In genomic region chr1:17335821-17336718, GRCh38 we compare ENCODE assay signal across 8 cellular contexts. TPM values are rescaled to one million over a fixed set of nuclear protein-coding genes. Genes with fewer than 3 reads are reported as not detected.
DNase-seq lines count a peak whose midpoint lies in the region; ATAC-seq, FAIRE-seq and TF ChIP-seq lines count a peak whose summit lies in the region.

No MANE protein-coding gene starts in this region.

- ATAC-seq in T-helper 17 cell (no peak), HG03354 (IDR thresholded peaks at IDR 0.05; ENCODE audit: poor library complexity, severe bottlenecking, unreplicated experiment) (no peak), HG03108 (IDR thresholded peaks at IDR 0.05; ENCODE audit: unreplicated experiment) (no peak)

- H3K27me3 Mint-ChIP-seq in T-helper 17 cell (peaks cover 59% of the 10 kb centered on the region), astrocyte (ENCODE audit: low read depth, unreplicated experiment) (peaks cover 45% of the 10 kb centered on the region)

- peak; percentile 29 for DNase-seq in GDM1 (lab: John Stamatoyannopoulos, UW)
- DNase-seq in MV-4-11 (lab: John Stamatoyannopoulos, UW): peak; percentile 11
- peak in 2 of 3 donors; percentile 36 to 59 for DNase-seq in T-helper 17 cell
- DNase-seq in astrocyte (ENCODE audit: low read depth): peak; percentile 19
- DNase-seq in iPS DF 4.7 (ENCODE audit: extremely low read depth, low spot score): peak; percentile 30
- peak; percentile 17 for DNase-seq in smooth muscle cell of the brain vasculature (ENCODE audit: low read depth, low spot score)

- no peaks in the 10 kb centered on the region for H4K20me1 ChIP-seq in astrocyte (ENCODE audit: insufficient read depth, low read length)

- H3K36me3 Mint-ChIP-seq in T-helper 17 cell (ENCODE audit: low read depth) (peaks cover 7% of the 10 kb centered on the region), astrocyte (ENCODE audit: low read depth, unreplicated experiment) (peaks cover 2% of the 10 kb centered on the region)

- no peak for FAIRE-seq in astrocyte (lab: Jason Lieb, UNC)

- H3K4me1 Mint-ChIP-seq in T-helper 17 cell (no peaks in the 10 kb centered on the region), astrocyte (ENCODE audit: low read depth, unreplicated experiment) (peaks cover 7% of the 10 kb centered on the region)

- no peaks in the 10 kb centered on the region for H3K36me3 ChIP-seq in astrocyte (ENCODE audit: insufficient read depth, low read length)

- no peak overlapping the region for H3K9ac ChIP-seq in astrocyte (ENCODE audit: low read length)

- H2AFZ ChIP-seq in astrocyte (ENCODE audit: low read depth, low read length): no peak overlapping the region

- no peak overlapping the region for H3K27ac Mint-ChIP-seq in T-helper 17 cell
- no peak overlapping the region for H3K27ac Mint-ChIP-seq in astrocyte (ENCODE audit: unreplicated experiment)

- TF ChIP-seq CTCF in astrocyte (IDR thresholded peaks at IDR 0.05; ENCODE audit: insufficient read depth, low read depth, low read length): peak; percentile 92

- H3K4me1 ChIP-seq in astrocyte (ENCODE audit: insufficient read depth, low read length): no peaks in the 10 kb centered on the region

- H3K9me3 Mint-ChIP-seq in astrocyte (ENCODE audit: unreplicated experiment): peaks cover 7% of the 10 kb centered on the region

- H3K9me3 ChIP-seq in T-helper 17 cell (ENCODE audit: control insufficient read depth, low read length, poor library complexity, severe bottlenecking) (no peaks in the 10 kb centered on the region), astrocyte (ENCODE audit: insufficient read depth, low read depth, low read length) (no peaks in the 10 kb centered on the region)

- no peak overlapping the region for H3K4me3 Mint-ChIP-seq in T-helper 17 cell
- no peak overlapping the region for H3K4me3 Mint-ChIP-seq in astrocyte (ENCODE audit: unreplicated experiment)

- no peak overlapping the region for H3K4me2 ChIP-seq in astrocyte (ENCODE audit: low read length)

- H3K27me3 ChIP-seq in astrocyte (ENCODE audit: insufficient read depth, low read length): no peaks in the 10 kb centered on the region

- no peak overlapping the region for H3K4me3 ChIP-seq in astrocyte (ENCODE audit: insufficient read depth, low read depth, low read length)

- no peaks in the 10 kb centered on the region for H3K79me2 ChIP-seq in astrocyte (ENCODE audit: insufficient read depth, low read length)

- H3K27ac ChIP-seq in astrocyte (ENCODE audit: low read depth, low read length): no peak overlapping the region

RNA-seq across cellular contexts. Expression of gene PADI4, which starts 28.1 kb away (rescaled TPM):
- total RNA-seq in T-helper 17 cell: 1 to 10 TPM; 1.5 to 1.6 TPM
- not detected in 2 replicates for total RNA-seq in astrocyte

RNA-seq across cellular contexts. Expression of gene PADI6, which starts 35.9 kb away (rescaled TPM):
- total RNA-seq in T-helper 17 cell: under 1 TPM in 1 of 2 donors, not detected in 1; 0.12 TPM
- not detected in 2 replicates for total RNA-seq in astrocyte
